Comparison of ENCODE assay signal across 2 cellular contexts in the genomic region with DNA sequence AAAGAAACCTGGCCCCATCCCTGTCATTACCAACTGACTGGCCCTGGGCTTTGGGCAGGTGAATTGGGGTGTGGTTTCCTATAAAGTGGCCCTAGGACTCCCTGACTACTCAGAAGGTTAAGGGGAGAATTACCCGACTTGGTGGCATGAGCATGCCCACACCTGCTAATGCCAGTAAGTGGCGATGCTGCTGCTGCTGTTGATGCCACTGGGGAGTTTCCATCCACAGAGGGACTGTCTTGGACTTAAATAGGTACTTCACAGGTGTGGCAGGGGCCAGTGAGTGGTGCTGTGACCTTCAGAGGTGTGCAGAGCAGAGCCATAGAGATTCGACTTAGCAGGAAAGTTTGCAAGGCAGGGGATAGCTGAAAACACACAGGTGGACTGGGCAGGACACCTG.
TF ChIP-seq lines count a peak whose summit lies in the region.

No MANE protein-coding gene starts in this region.

TF ChIP-seq in HCT116, 20 proteins besides CTCF, POLR2A, EP300 and RAD21:
- TF ChIP-seq JUND (IDR thresholded peaks at IDR 0.05) (no peak), FOSL1 (IDR thresholded peaks at IDR 0.05; ENCODE audit: low read depth) (no peak), EGR1 (IDR thresholded peaks at IDR 0.05; ENCODE audit: low read depth) (no peak), CEBPB (IDR thresholded peaks at IDR 0.05; ENCODE audit: low read depth) (no peak), POLR2AphosphoS5 (IDR thresholded peaks at IDR 0.05; ENCODE audit: low read depth, low read length) (no peak), SIN3A (IDR thresholded peaks at IDR 0.05; ENCODE audit: low read depth) (no peak), SRF (IDR thresholded peaks at IDR 0.05; ENCODE audit: low read depth) (no peak), SP1 (IDR thresholded peaks at IDR 0.05; ENCODE audit: low read depth) (no peak), YY1 (IDR thresholded peaks at IDR 0.05; ENCODE audit: extremely low read depth, insufficient replicate concordance, low read depth, low read length) (no peak), CBX3 (IDR thresholded peaks at IDR 0.05; ENCODE audit: low read depth) (no peak), EZH2 (IDR thresholded peaks at IDR 0.05) (no peak), TCF7L2 (IDR thresholded peaks at IDR 0.05; ENCODE audit: borderline replicate concordance, extremely low read depth, insufficient read depth, insufficient read length) (no peak), ZFX (IDR thresholded peaks at IDR 0.05) (no peak)
- TF ChIP-seq, protein P1, sequence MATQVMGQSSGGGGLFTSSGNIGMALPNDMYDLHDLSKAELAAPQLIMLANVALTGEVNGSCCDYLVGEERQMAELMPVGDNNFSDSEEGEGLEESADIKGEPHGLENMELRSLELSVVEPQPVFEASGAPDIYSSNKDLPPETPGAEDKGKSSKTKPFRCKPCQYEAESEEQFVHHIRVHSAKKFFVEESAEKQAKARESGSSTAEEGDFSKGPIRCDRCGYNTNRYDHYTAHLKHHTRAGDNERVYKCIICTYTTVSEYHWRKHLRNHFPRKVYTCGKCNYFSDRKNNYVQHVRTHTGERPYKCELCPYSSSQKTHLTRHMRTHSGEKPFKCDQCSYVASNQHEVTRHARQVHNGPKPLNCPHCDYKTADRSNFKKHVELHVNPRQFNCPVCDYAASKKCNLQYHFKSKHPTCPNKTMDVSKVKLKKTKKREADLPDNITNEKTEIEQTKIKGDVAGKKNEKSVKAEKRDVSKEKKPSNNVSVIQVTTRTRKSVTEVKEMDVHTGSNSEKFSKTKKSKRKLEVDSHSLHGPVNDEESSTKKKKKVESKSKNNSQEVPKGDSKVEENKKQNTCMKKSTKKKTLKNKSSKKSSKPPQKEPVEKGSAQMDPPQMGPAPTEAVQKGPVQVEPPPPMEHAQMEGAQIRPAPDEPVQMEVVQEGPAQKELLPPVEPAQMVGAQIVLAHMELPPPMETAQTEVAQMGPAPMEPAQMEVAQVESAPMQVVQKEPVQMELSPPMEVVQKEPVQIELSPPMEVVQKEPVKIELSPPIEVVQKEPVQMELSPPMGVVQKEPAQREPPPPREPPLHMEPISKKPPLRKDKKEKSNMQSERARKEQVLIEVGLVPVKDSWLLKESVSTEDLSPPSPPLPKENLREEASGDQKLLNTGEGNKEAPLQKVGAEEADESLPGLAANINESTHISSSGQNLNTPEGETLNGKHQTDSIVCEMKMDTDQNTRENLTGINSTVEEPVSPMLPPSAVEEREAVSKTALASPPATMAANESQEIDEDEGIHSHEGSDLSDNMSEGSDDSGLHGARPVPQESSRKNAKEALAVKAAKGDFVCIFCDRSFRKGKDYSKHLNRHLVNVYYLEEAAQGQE (IDR thresholded peaks at IDR 0.05; ENCODE audit: low read depth) = no peak

TF ChIP-seq in SK-N-SH, 30 proteins besides CTCF, POLR2A, EP300 and RAD21:
- no peak for TF ChIP-seq TCF12 (IDR thresholded peaks at IDR 0.05)
- no peak for TF ChIP-seq FOXJ3 (CRISPR knock-in tag; IDR thresholded peaks at IDR 0.05)
- no peak for TF ChIP-seq TAF1 (IDR thresholded peaks at IDR 0.05; ENCODE audit: borderline replicate concordance, low read depth, low read length)
- TF ChIP-seq ELF1 (IDR thresholded peaks at IDR 0.05) = no peak
- TF ChIP-seq POLR2AphosphoS5 (IDR thresholded peaks at IDR 0.05; ENCODE audit: low read depth, low read length) = no peak
- TF ChIP-seq SMC3 (IDR thresholded peaks at IDR 0.05; ENCODE audit: low read depth, low read length) = no peak
- no peak for TF ChIP-seq GABPA (IDR thresholded peaks at IDR 0.05; ENCODE audit: low read depth)
- no peak for TF ChIP-seq RCOR1 (IDR thresholded peaks at IDR 0.05; ENCODE audit: low read length)
- no peak for TF ChIP-seq JUND (IDR thresholded peaks at IDR 0.05)
- TF ChIP-seq, protein P2, sequence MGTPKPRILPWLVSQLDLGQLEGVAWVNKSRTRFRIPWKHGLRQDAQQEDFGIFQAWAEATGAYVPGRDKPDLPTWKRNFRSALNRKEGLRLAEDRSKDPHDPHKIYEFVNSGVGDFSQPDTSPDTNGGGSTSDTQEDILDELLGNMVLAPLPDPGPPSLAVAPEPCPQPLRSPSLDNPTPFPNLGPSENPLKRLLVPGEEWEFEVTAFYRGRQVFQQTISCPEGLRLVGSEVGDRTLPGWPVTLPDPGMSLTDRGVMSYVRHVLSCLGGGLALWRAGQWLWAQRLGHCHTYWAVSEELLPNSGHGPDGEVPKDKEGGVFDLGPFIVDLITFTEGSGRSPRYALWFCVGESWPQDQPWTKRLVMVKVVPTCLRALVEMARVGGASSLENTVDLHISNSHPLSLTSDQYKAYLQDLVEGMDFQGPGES (IDR thresholded peaks at IDR 0.05; ENCODE audit: low read depth, low read length) = no peak
